1 cellular context compared by ENCODE assay signal in the genomic region with DNA sequence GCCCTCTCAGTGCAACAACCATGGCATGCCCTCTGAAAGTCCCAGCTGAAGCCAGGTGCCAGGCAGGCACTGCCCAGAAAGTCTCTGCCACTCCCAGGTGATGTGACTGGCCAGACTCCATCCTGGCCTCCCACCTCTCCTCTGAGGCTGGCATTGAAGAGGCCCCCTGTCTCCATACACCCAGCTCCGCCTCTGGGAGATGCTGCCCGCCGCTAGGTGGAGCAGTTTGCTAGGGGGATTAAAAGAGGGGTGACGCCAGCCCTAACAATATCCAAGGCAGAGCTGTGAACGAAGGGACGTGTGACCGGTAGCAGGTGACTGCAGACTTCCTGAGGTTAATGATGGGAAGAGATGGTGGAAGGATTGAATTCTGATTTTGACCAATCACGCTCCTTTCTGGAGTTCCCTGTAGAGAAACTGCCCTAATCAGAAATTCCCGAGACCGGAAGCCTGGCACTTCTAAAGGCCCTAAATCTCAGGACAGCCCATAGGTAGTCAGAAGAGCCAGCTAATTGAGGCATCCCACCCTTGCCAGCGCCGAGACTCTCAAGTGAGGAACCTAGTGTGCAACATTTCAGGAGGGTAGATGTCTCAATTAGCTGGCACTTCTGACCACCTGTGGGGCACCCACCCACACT.
A peak's percentile ranks its signal among the peaks of the same experiment; 100 is the strongest.
TF ChIP-seq lines count a peak whose summit lies in the region.

No MANE protein-coding gene starts in this region.

TF ChIP-seq in HepG2, 621 proteins besides CTCF, POLR2A, EP300 and RAD21 (continued from another document):
- TF ChIP-seq, protein P1, sequence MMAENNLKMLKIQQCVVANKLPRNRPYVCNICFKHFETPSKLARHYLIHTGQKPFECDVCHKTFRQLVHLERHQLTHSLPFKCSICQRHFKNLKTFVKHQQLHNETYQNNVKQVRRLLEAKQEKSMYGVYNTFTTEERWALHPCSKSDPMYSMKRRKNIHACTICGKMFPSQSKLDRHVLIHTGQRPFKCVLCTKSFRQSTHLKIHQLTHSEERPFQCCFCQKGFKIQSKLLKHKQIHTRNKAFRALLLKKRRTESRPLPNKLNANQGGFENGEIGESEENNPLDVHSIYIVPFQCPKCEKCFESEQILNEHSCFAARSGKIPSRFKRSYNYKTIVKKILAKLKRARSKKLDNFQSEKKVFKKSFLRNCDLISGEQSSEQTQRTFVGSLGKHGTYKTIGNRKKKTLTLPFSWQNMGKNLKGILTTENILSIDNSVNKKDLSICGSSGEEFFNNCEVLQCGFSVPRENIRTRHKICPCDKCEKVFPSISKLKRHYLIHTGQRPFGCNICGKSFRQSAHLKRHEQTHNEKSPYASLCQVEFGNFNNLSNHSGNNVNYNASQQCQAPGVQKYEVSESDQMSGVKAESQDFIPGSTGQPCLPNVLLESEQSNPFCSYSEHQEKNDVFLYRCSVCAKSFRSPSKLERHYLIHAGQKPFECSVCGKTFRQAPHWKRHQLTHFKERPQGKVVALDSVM (CRISPR knock-in tag; IDR thresholded peaks at IDR 0.05) = 0 out of 2 replicates have a peak, but pooled peaks have one; percentile 13
- TF ChIP-seq, protein P2, sequence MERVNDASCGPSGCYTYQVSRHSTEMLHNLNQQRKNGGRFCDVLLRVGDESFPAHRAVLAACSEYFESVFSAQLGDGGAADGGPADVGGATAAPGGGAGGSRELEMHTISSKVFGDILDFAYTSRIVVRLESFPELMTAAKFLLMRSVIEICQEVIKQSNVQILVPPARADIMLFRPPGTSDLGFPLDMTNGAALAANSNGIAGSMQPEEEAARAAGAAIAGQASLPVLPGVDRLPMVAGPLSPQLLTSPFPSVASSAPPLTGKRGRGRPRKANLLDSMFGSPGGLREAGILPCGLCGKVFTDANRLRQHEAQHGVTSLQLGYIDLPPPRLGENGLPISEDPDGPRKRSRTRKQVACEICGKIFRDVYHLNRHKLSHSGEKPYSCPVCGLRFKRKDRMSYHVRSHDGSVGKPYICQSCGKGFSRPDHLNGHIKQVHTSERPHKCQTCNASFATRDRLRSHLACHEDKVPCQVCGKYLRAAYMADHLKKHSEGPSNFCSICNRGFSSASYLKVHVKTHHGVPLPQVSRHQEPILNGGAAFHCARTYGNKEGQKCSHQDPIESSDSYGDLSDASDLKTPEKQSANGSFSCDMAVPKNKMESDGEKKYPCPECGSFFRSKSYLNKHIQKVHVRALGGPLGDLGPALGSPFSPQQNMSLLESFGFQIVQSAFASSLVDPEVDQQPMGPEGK (CRISPR knock-in tag; IDR thresholded peaks at IDR 0.05) = peak; percentile 41; the same call in 1 of the 2 replicates
